Comparison of ENCODE assay signal across 8 cellular contexts in genomic region chr5:145987871-145988270, GRCh38. TPM values are rescaled to one million over a fixed set of nuclear protein-coding genes. Genes with fewer than 3 reads are reported as not detected.
"Had no signal": no experiment of that assay in that cellular context is flagged by ENCODE, and none has a peak within 500 bp of the region (broad histone marks: within the 10 kb centered on the region; RNA-seq: fewer than 3 reads in every experiment).

No MANE protein-coding gene starts in this region.

- DNase-seq: GM23248, GOT3, H7, HFFc6 had no signal

- H3K9me3 ChIP-seq: HAP-1 had no signal

- H3K4me1 ChIP-seq: HAP-1 had no signal

- ATAC-seq: HCT116, HepG2 had no signal

- H3K4me3 ChIP-seq: GM23248, HAP-1 had no signal

- H3K36me3 ChIP-seq: HAP-1 had no signal

- H3K27ac ChIP-seq: GM23248, HL-60 had no signal

RNA-seq across cellular contexts. Expression of gene SH3RF2, which starts 51.5 kb away (rescaled TPM):
- total RNA-seq: GM23248 had no signal
